ENCODE assay signal across 12 cellular contexts in genomic region chr1:167297222-167298214, GRCh38.
A peak's percentile ranks its signal among the peaks of the same experiment; 100 is the strongest.
DNase-seq lines count a peak whose midpoint lies in the region; ATAC-seq, FAIRE-seq and TF ChIP-seq lines count a peak whose summit lies in the region.
"Had no signal": no experiment of that assay in that cellular context is flagged by ENCODE, and none has a peak within 500 bp of the region (broad histone marks: within the 10 kb centered on the region; RNA-seq: fewer than 3 reads in every experiment).

No MANE protein-coding gene starts in this region.

- no peak overlapping the region for H2AFZ ChIP-seq in mammary epithelial cell (ENCODE audit: low read depth, low read length)
- peak overlapping the region; percentile 9 for H2AFZ ChIP-seq in HepG2 (ENCODE audit: low read length)

- peak; percentile 84 for DNase-seq in MCF 10A (ENCODE audit: unreplicated experiment)
- no peak for DNase-seq in mammary epithelial cell
- DNase-seq in cardiac fibroblast (ENCODE audit: low read depth in 2 of 2) = peak; percentile 54 to 62
- DNase-seq in HepG2 (ENCODE audit: low spot score) = peak; percentile 91
- DNase-seq in NCI-H748 treated with DMSO at 0.1 percent for 48 hours (lab: John Stamatoyannopoulos, UW) = no peak
- no peak for DNase-seq in H7
- DNase-seq in DMS53 treated with DMSO at 0.1 percent for 48 hours (lab: John Stamatoyannopoulos, UW; ENCODE audit: unreplicated experiment) = no peak
- DNase-seq: activated CD8-positive, alpha-beta memory T cell treated with anti-CD3 and anti-CD28 coated beads, Interleukin-2, amount 50 U/mL, for 48 hours; NCI-H226; substantia nigra had no signal

- H3K79me2 ChIP-seq in mammary epithelial cell (ENCODE audit: insufficient read depth, low read length) (peaks cover 21% of the 10 kb centered on the region), HepG2 (ENCODE audit: insufficient read depth, low read length) (peaks cover 37% of the 10 kb centered on the region)

- peaks cover 7% of the 10 kb centered on the region for H3K9me3 Mint-ChIP-seq in MCF 10A (ENCODE audit: unreplicated experiment)

- dilution Hi-C loops in mammary epithelial cell (cut with HindIII; ENCODE audit: low sequenced_read_pairs) = no loop called here

- H3K9me3 ChIP-seq in mammary epithelial cell (replicated peaks; ENCODE audit: insufficient read depth, low read length) = no peaks in the 10 kb centered on the region
- H3K9me3 ChIP-seq in HepG2 (ENCODE audit: low read length) = no peaks in the 10 kb centered on the region
- H3K9me3 ChIP-seq: ascending aorta had no signal

- H3K36me3 ChIP-seq in mammary epithelial cell (ENCODE audit: insufficient read depth, low read length) = no peaks in the 10 kb centered on the region
- H3K36me3 ChIP-seq in HepG2 (replicated peaks in 1 of 2; ENCODE audit: control insufficient read depth in 1 of 2, insufficient read depth in 2 of 2, low read length in 2 of 2) = no peaks in the 10 kb centered on the region
- no peaks in the 10 kb centered on the region for H3K36me3 ChIP-seq in H7 (replicated peaks; ENCODE audit: control insufficient read depth, insufficient read depth, low read length)
- H3K36me3 ChIP-seq: ascending aorta had no signal

- no peak overlapping the region for H3K27ac ChIP-seq in mammary epithelial cell (ENCODE audit: insufficient read depth, low read depth, low read length)
- peak overlapping the region; percentile 97 for H3K27ac ChIP-seq in HepG2 (ENCODE audit: extremely low read length, insufficient read depth, low read length)
- H3K27ac ChIP-seq: ascending aorta had no signal

- TF ChIP-seq CTCF in MCF 10A (IDR thresholded peaks at IDR 0.05; ENCODE audit: unreplicated experiment) (no peak), mammary epithelial cell (conservative IDR thresholded peaks at IDR 0.05 in 1 of 2, IDR thresholded peaks at IDR 0.05 in 1 of 2; ENCODE audit: extremely low read depth in 1 of 2, insufficient read depth in 1 of 2, low read depth in 1 of 2, low read length in 2 of 2) (no peak), cardiac fibroblast (IDR thresholded peaks at IDR 0.05; ENCODE audit: low read depth, low read length) (no peak), HepG2 (CRISPR knock-in tag; IDR thresholded peaks at IDR 0.05) (no peak)

- intact Hi-C loops in MCF 10A (cut with micrococcal nuclease) = no loop called here
- intact Hi-C loops in mammary epithelial cell (cut with micrococcal nuclease) = no loop called here
- intact Hi-C loops in HepG2 (cut with micrococcal nuclease; ENCODE audit: unreplicated experiment) = loop anchor here (2.0 kb wide), 2 partner anchors 13 to 75 kb away; no protein-coding TSS in a partner anchor

- WGBS in mammary epithelial cell (ENCODE audit: low coverage, missing lambda C conversion rate) = 90% methylated on average over 4 of the region's 4 CpGs
- WGBS in HepG2 (ENCODE audit: low lambda C conversion rate) = 9% methylated on average over 4 of the region's 4 CpGs

- H3K27me3 Mint-ChIP-seq in MCF 10A (ENCODE audit: insufficient read depth, unreplicated experiment) = no peaks in the 10 kb centered on the region

- H3K4me1 Mint-ChIP-seq in MCF 10A (ENCODE audit: insufficient read depth, unreplicated experiment) = peaks cover 22% of the 10 kb centered on the region

- BruUV-seq in MCF 10A (replicated peaks; lab: Mats Ljungman, UMichigan) (no TSS peak), mammary epithelial cell (replicated peaks; lab: Mats Ljungman, UMichigan) (no TSS peak), HepG2 (replicated peaks; lab: Mats Ljungman, UMichigan) (TSS peak; percentile 46)

- H3K4me2 ChIP-seq in mammary epithelial cell (ENCODE audit: insufficient read depth, low read depth, low read length) (no peak overlapping the region), HepG2 (ENCODE audit: low read depth, low read length) (peak overlapping the region; percentile 91)

- H3K4me3 ChIP-seq in mammary epithelial cell (replicated peaks in 1 of 3; ENCODE audit: insufficient read depth in 1 of 3, low read depth in 2 of 3, low read length in 3 of 3) = no peak overlapping the region
- no peak overlapping the region for H3K4me3 ChIP-seq in cardiac fibroblast (replicated peaks in 1 of 2; ENCODE audit: low read depth in 2 of 2, low read length in 2 of 2)
- peak overlapping the region; percentile 15 to 42 (median 33); a peak in 3 of 6 replicates for H3K4me3 ChIP-seq in HepG2 (replicated peaks in 1 of 3; ENCODE audit: insufficient read depth in 1 of 3, low read depth in 2 of 3, low read length in 3 of 3)
- H3K4me3 ChIP-seq in H7 (ENCODE audit: insufficient read depth, low read depth, low read length) = no peak overlapping the region
- H3K4me3 ChIP-seq: ascending aorta had no signal

- POLR2A ChIA-PET in MCF 10A (lab: Yijun Ruan, JAX) (interaction anchor here (0.8 to 2.1 kb wide), 9 partner anchors 9 to 251 kb away, joined by 3 to 7 read pairs (median 5); no protein-coding TSS in a partner anchor), HepG2 (lab: Yijun Ruan, JAX) (interaction anchor here (1.4 to 1.5 kb wide), 2 partner anchors 10 to 77 kb away, joined by 11 to 12 read pairs; partner anchors contain the start of gene POU2F1)

- in situ Hi-C loops in mammary epithelial cell (cut with MboI; ENCODE audit: low sequenced_read_pairs in 2 of 2) (loop anchor here in 1 of 2 donors (25.0 kb wide), 1 partner anchor 240 kb away; no protein-coding TSS in a partner anchor), HepG2 (cut with HindIII; ENCODE audit: extremely low pct_ligation_motif_present, low pct_unique_long_range_greater_than_20kb) (no loop called here)

- TF ChIP-seq RAD21 in HepG2 (CRISPR knock-in tag; IDR thresholded peaks at IDR 0.05) = no peak

- H3K27ac Mint-ChIP-seq in MCF 10A (ENCODE audit: low read depth, unreplicated experiment) = peak overlapping the region; percentile 86

- H4K20me1 ChIP-seq in mammary epithelial cell (ENCODE audit: insufficient read depth, low read length) (no peaks in the 10 kb centered on the region), HepG2 (ENCODE audit: insufficient read depth, low read length) (no peaks in the 10 kb centered on the region)

- TF ChIP-seq EP300 in HepG2 (IDR thresholded peaks at IDR 0.05; ENCODE audit: low read depth in 2 of 2, low read length in 2 of 2) (peak; percentile 74 to 89; a peak in 3 of 4 replicates), HepG2 (CRISPR knock-in tag; IDR thresholded peaks at IDR 0.05; ENCODE audit: borderline replicate concordance) (peak; percentile 66; the same call in 1 of the 2 replicates)

- H3K4me1 ChIP-seq in mammary epithelial cell (ENCODE audit: insufficient read depth, low read length) (no peaks in the 10 kb centered on the region), HepG2 (ENCODE audit: insufficient read depth, low read length) (peaks cover 53% of the 10 kb centered on the region)
- H3K4me1 ChIP-seq: ascending aorta had no signal

- TF ChIP-seq POLR2A in HepG2 (IDR thresholded peaks at IDR 0.05; ENCODE audit: insufficient read depth in 1 of 2, low read depth in 2 of 2, low read length in 2 of 2) = 0 out of 4 replicates have a peak, but pooled peaks of 1 of the 2 experiments have one; percentile 20

- H3K27me3 ChIP-seq in mammary epithelial cell (ENCODE audit: insufficient read depth, low read length) (no peaks in the 10 kb centered on the region), HepG2 (ENCODE audit: control insufficient read depth in 1 of 2, insufficient read depth in 2 of 2, low read length in 2 of 2) (no peaks in the 10 kb centered on the region), H7 (ENCODE audit: control insufficient read depth, insufficient read depth, low read length) (no peaks in the 10 kb centered on the region)
- H3K27me3 ChIP-seq: ascending aorta had no signal

- peak; percentile 68 for FAIRE-seq in HepG2 (lab: Jason Lieb, UNC)

- no peak overlapping the region for H3K9ac ChIP-seq in mammary epithelial cell (ENCODE audit: insufficient read depth, low read length)
- peak overlapping the region; percentile 71 for H3K9ac ChIP-seq in HepG2 (ENCODE audit: insufficient read depth, low read depth, low read length)

- CTCF ChIA-PET in MCF 10A (lab: Yijun Ruan, JAX) (interaction anchor here (0.5 to 2.9 kb wide), 12 partner anchors 19 to 1488 kb away, joined by 3 to 27 read pairs (median 4); partner anchors contain the start of gene POU2F1), mammary epithelial cell (lab: Charles Lee; ENCODE audit: low non-redundant PET) (no interaction called here), HepG2 (lab: Yijun Ruan, JAX; ENCODE audit: low intra/inter-chr PET ratio, low total read pairs) (no interaction called here)

- H3K4me3 Mint-ChIP-seq in MCF 10A (ENCODE audit: unreplicated experiment) = peak overlapping the region; percentile 25

- H3K36me3 Mint-ChIP-seq in MCF 10A (ENCODE audit: insufficient read depth, unreplicated experiment) = no peaks in the 10 kb centered on the region

- ATAC-seq in HepG2 (peak; percentile 95), GM21381 (IDR thresholded peaks at IDR 0.05; ENCODE audit: unreplicated experiment) (no peak)

TF ChIP-seq in HepG2, 621 proteins besides CTCF, POLR2A, EP300 and RAD21 (continues in another document):
- TF ChIP-seq, protein P1, sequence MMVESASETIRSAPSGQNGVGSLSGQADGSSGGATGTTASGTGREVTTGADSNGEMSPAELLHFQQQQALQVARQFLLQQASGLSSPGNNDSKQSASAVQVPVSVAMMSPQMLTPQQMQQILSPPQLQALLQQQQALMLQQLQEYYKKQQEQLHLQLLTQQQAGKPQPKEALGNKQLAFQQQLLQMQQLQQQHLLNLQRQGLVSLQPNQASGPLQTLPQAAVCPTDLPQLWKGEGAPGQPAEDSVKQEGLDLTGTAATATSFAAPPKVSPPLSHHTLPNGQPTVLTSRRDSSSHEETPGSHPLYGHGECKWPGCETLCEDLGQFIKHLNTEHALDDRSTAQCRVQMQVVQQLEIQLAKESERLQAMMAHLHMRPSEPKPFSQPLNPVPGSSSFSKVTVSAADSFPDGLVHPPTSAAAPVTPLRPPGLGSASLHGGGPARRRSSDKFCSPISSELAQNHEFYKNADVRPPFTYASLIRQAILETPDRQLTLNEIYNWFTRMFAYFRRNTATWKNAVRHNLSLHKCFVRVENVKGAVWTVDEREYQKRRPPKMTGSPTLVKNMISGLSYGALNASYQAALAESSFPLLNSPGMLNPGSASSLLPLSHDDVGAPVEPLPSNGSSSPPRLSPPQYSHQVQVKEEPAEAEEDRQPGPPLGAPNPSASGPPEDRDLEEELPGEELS (CRISPR knock-in tag; IDR thresholded peaks at IDR 0.05) = peak; percentile 86
- TF ChIP-seq ZNF543 (CRISPR knock-in tag; IDR thresholded peaks at IDR 0.05) = no peak
- peak; percentile 63; the same call in 1 of the 2 replicates for TF ChIP-seq SNAPC2 (CRISPR knock-in tag; IDR thresholded peaks at IDR 0.05)
- no peak for TF ChIP-seq ZNF720 (CRISPR knock-in tag; IDR thresholded peaks at IDR 0.05)
- TF ChIP-seq, protein P2, sequence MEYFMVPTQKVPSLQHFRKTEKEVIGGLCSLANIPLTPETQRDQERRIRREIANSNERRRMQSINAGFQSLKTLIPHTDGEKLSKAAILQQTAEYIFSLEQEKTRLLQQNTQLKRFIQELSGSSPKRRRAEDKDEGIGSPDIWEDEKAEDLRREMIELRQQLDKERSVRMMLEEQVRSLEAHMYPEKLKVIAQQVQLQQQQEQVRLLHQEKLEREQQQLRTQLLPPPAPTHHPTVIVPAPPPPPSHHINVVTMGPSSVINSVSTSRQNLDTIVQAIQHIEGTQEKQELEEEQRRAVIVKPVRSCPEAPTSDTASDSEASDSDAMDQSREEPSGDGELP (IDR thresholded peaks at IDR 0.05; ENCODE audit: borderline replicate concordance, low read depth) = peak; percentile 22; the same call in 1 of the 2 replicates

Comparison
In these comparisons a context has a peak if more than half of its experiments do, and no peak if none do; other contexts are left out.
1. DNase-seq: peak in MCF 10A (single experiment), cardiac fibroblast (2 of 2) and HepG2 (single experiment); none in mammary epithelial cell (single experiment), NCI-H748 treated with DMSO at 0.1 percent for 48 hours (single experiment), H7 (single experiment) and DMS53 treated with DMSO at 0.1 percent for 48 hours (single experiment).
2. H3K4me3 ChIP-seq: peak in HepG2 (3 of 3); none in mammary epithelial cell (0 of 3), cardiac fibroblast (0 of 2) and H7 (single experiment).